Comparison of ENCODE assay signal across 19 cellular contexts in genomic region chr2:100218552-100218951, GRCh38.
DNase-seq lines count a peak whose midpoint lies in the region; ATAC-seq and TF ChIP-seq lines count a peak whose summit lies in the region.
"Had no signal": no experiment of that assay in that cellular context is flagged by ENCODE, and none has a peak within 500 bp of the region (broad histone marks: within the 10 kb centered on the region; RNA-seq: fewer than 3 reads in every experiment).

No MANE protein-coding gene starts in this region.

- no peaks in the 10 kb centered on the region for H3K27me3 ChIP-seq in CD8-positive, alpha-beta T cell (ENCODE audit: insufficient read depth, low read length)
- H3K27me3 ChIP-seq: BLaER1 had no signal

- H3K4me3 Mint-ChIP-seq in CD8-positive, alpha-beta T cell, result no peak overlapping the region
- H3K4me3 Mint-ChIP-seq in T-helper 17 cell, result peak overlapping the region; percentile 69
- peak overlapping the region in 1 of 2 donors; percentile 41 for H3K4me3 Mint-ChIP-seq in effector memory CD8-positive, alpha-beta T cell
- H3K4me3 Mint-ChIP-seq in stimulated activated effector memory CD8-positive, alpha-beta T cell treated with anti-CD3 and anti-CD28 coated beads, Interleukin-12 subunit alpha, Interleukin-12 subunit beta, amount 100 ng/mL, for 72 hours, result no peak overlapping the region
- H3K4me3 Mint-ChIP-seq: B cell, GM23338, H9 had no signal

- DNase-seq in CD8-positive, alpha-beta T cell, result no peak
- peak in 1 of 3 donors; percentile 15 for DNase-seq in T-helper 17 cell
- DNase-seq in effector memory CD8-positive, alpha-beta T cell, result peak in 2 of 3 experiments; percentile 10 to 11
- no peak for DNase-seq in stimulated activated effector memory CD8-positive, alpha-beta T cell treated with anti-CD3 and anti-CD28 coated beads, Interleukin-12 subunit alpha, Interleukin-12 subunit beta, amount 100 ng/mL, for 72 hours (ENCODE audit: low spot score in 2 of 2)
- DNase-seq in AG20443 (ENCODE audit: low spot score), result no peak
- no peak for DNase-seq in ureter (ENCODE audit: low spot score)
- no peak for DNase-seq in NCI-H1417 (lab: John Stamatoyannopoulos, UW)
- DNase-seq: DMS 273 treated with DMSO at 0.1 percent for 48 hours, DMS79, EL, GDM1, H9 had no signal

- no peaks in the 10 kb centered on the region for H3K9me3 Mint-ChIP-seq in CD8-positive, alpha-beta T cell
- H3K9me3 Mint-ChIP-seq in effector memory CD8-positive, alpha-beta T cell, result peaks cover 0 to 8% of the 10 kb centered on the region in 2 donors
- H3K9me3 Mint-ChIP-seq in stimulated activated effector memory CD8-positive, alpha-beta T cell treated with anti-CD3 and anti-CD28 coated beads, Interleukin-12 subunit alpha, Interleukin-12 subunit beta, amount 100 ng/mL, for 72 hours, result peaks cover 4% of the 10 kb centered on the region
- H3K9me3 Mint-ChIP-seq: GM23338, H9 had no signal

- H3K27me3 Mint-ChIP-seq in CD8-positive, alpha-beta T cell (ENCODE audit: low read depth), result no peaks in the 10 kb centered on the region
- no peaks in the 10 kb centered on the region for H3K27me3 Mint-ChIP-seq in T-helper 17 cell
- H3K27me3 Mint-ChIP-seq in effector memory CD8-positive, alpha-beta T cell, result peaks cover 10 to 13% of the 10 kb centered on the region in 2 donors

- H3K36me3 ChIP-seq in CD8-positive, alpha-beta T cell (ENCODE audit: insufficient read depth, low read length), result no peaks in the 10 kb centered on the region
- H3K36me3 ChIP-seq: BLaER1 had no signal

- CTCF ChIA-PET in CD8-positive, alpha-beta T cell (lab: Charles Lee), result no interaction called here

- POLR2A ChIA-PET in CD8-positive, alpha-beta T cell (lab: Charles Lee), result no interaction called here

- no peak overlapping the region for H3K27ac ChIP-seq in CD8-positive, alpha-beta T cell (ENCODE audit: low read depth, low read length)
- H3K27ac ChIP-seq: BLaER1, C4-2B had no signal

- H3K9me3 ChIP-seq in CD8-positive, alpha-beta T cell (ENCODE audit: low read length), result no peaks in the 10 kb centered on the region
- no peaks in the 10 kb centered on the region for H3K9me3 ChIP-seq in T-helper 17 cell (ENCODE audit: control insufficient read depth, low read length, poor library complexity, severe bottlenecking)

- H3K4me3 ChIP-seq in CD8-positive, alpha-beta T cell (ENCODE audit: low read depth, low read length), result no peak overlapping the region
- H3K4me3 ChIP-seq: BLaER1, GM23338 had no signal

- H3K36me3 Mint-ChIP-seq in CD8-positive, alpha-beta T cell, result no peaks in the 10 kb centered on the region
- H3K36me3 Mint-ChIP-seq in T-helper 17 cell (ENCODE audit: low read depth), result no peaks in the 10 kb centered on the region
- no peaks in the 10 kb centered on the region for H3K36me3 Mint-ChIP-seq in effector memory CD8-positive, alpha-beta T cell (ENCODE audit: insufficient read depth)
- no peaks in the 10 kb centered on the region for H3K36me3 Mint-ChIP-seq in stimulated activated effector memory CD8-positive, alpha-beta T cell treated with anti-CD3 and anti-CD28 coated beads, Interleukin-12 subunit alpha, Interleukin-12 subunit beta, amount 100 ng/mL, for 72 hours
- H3K36me3 Mint-ChIP-seq: CD4-positive, CD25-positive, alpha-beta regulatory T cell had no signal

- H3K27ac Mint-ChIP-seq in CD8-positive, alpha-beta T cell, result peak overlapping the region; percentile 45
- peak overlapping the region; percentile 95 for H3K27ac Mint-ChIP-seq in T-helper 17 cell
- peak overlapping the region in 1 of 2 donors; percentile 88 for H3K27ac Mint-ChIP-seq in effector memory CD8-positive, alpha-beta T cell
- H3K27ac Mint-ChIP-seq in stimulated activated effector memory CD8-positive, alpha-beta T cell treated with anti-CD3 and anti-CD28 coated beads, Interleukin-12 subunit alpha, Interleukin-12 subunit beta, amount 100 ng/mL, for 72 hours, result peak overlapping the region; percentile 63
- H3K27ac Mint-ChIP-seq: B cell, GM23338, H9 had no signal

- peak; percentile 54 for ATAC-seq in CD8-positive, alpha-beta T cell
- ATAC-seq in T-helper 17 cell, result peak; percentile 93
- peak; percentile 93 for ATAC-seq in effector memory CD8-positive, alpha-beta T cell (replicated peaks)
- ATAC-seq in stimulated activated effector memory CD8-positive, alpha-beta T cell treated with anti-CD3 and anti-CD28 coated beads, Interleukin-12 subunit alpha, Interleukin-12 subunit beta, amount 100 ng/mL, for 72 hours, result peak; percentile 67
- no peak for ATAC-seq in GM18907 (IDR thresholded peaks at IDR 0.05; ENCODE audit: unreplicated experiment)
- ATAC-seq: GM23338, HCT116 had no signal

- H3K4me1 Mint-ChIP-seq in CD8-positive, alpha-beta T cell (ENCODE audit: low read depth), result peaks cover 2% of the 10 kb centered on the region
- peaks cover 27% of the 10 kb centered on the region for H3K4me1 Mint-ChIP-seq in T-helper 17 cell
- peaks cover 0 to 17% of the 10 kb centered on the region in 2 donors for H3K4me1 Mint-ChIP-seq in effector memory CD8-positive, alpha-beta T cell (ENCODE audit: low read depth in 2 of 2)
- H3K4me1 Mint-ChIP-seq in stimulated activated effector memory CD8-positive, alpha-beta T cell treated with anti-CD3 and anti-CD28 coated beads, Interleukin-12 subunit alpha, Interleukin-12 subunit beta, amount 100 ng/mL, for 72 hours, result peaks cover 26% of the 10 kb centered on the region
- H3K4me1 Mint-ChIP-seq: B cell, GM23338, H9 had no signal

- no peaks in the 10 kb centered on the region for H3K4me1 ChIP-seq in CD8-positive, alpha-beta T cell (ENCODE audit: insufficient read depth, low read length)
- H3K4me1 ChIP-seq: BLaER1 had no signal

- intact Hi-C loops in CD8-positive, alpha-beta T cell (cut with DNase I, micrococcal nuclease), result no loop called here

- no peak for TF ChIP-seq CTCF in CD8-positive, alpha-beta T cell (IDR thresholded peaks at IDR 0.05)

Comparison
In these comparisons a context has a peak if more than half of its experiments do, and no peak if none do; other contexts are left out.
1. DNase-seq: peak in effector memory CD8-positive, alpha-beta T cell (2 of 3); none in CD8-positive, alpha-beta T cell (0 of 7), stimulated activated effector memory CD8-positive, alpha-beta T cell treated with anti-CD3 and anti-CD28 coated beads, Interleukin-12 subunit alpha, Interleukin-12 subunit beta, amount 100 ng/mL, for 72 hours (0 of 2), AG20443 (single experiment), ureter (single experiment) and NCI-H1417 (0 of 3).